In genomic region chr11:296976-297665, GRCh38 we compare ENCODE assay signal across 3 cellular contexts.
TF ChIP-seq lines count a peak whose summit lies in the region.

No MANE protein-coding gene starts in this region.

TF ChIP-seq in A549, 52 proteins besides CTCF, POLR2A, EP300 and RAD21 (continues in another document):
- no peak for TF ChIP-seq EHF (CRISPR knock-in tag; IDR thresholded peaks at IDR 0.05)
- TF ChIP-seq BHLHE40 (IDR thresholded peaks at IDR 0.05; ENCODE audit: low read depth, low read length), result no peak
- TF ChIP-seq CHD2 (IDR thresholded peaks at IDR 0.05; ENCODE audit: low read length, partially characterized antibody), result no peak
- no peak for TF ChIP-seq MAFK (IDR thresholded peaks at IDR 0.05; ENCODE audit: partially characterized antibody)
- no peak for TF ChIP-seq HMGXB4 (CRISPR knock-in tag; IDR thresholded peaks at IDR 0.05; ENCODE audit: borderline replicate concordance)
- TF ChIP-seq CEBPB (IDR thresholded peaks at IDR 0.05), result no peak
- no peak for TF ChIP-seq TP53 (CRISPR knock-in tag; IDR thresholded peaks at IDR 0.05)
- TF ChIP-seq USF2 (IDR thresholded peaks at IDR 0.05), result no peak
- no peak for TF ChIP-seq EHMT2 (IDR thresholded peaks at IDR 0.05; ENCODE audit: low read depth)
- TF ChIP-seq RFX5 (IDR thresholded peaks at IDR 0.05), result no peak
- TF ChIP-seq NFE2L2 (conservative IDR thresholded peaks at IDR 0.05; ENCODE audit: low read length), result no peak
- no peak for TF ChIP-seq POLR2AphosphoS2 (conservative IDR thresholded peaks at IDR 0.05; ENCODE audit: low read length)
- TF ChIP-seq REST (IDR thresholded peaks at IDR 0.05), result no peak

TF ChIP-seq in HCT116, 20 proteins besides CTCF, POLR2A, EP300 and RAD21:
- TF ChIP-seq MAX (IDR thresholded peaks at IDR 0.05) (no peak), POLR2AphosphoS5 (IDR thresholded peaks at IDR 0.05; ENCODE audit: low read depth, low read length) (no peak), CBX3 (IDR thresholded peaks at IDR 0.05; ENCODE audit: low read depth) (no peak), CEBPB (IDR thresholded peaks at IDR 0.05; ENCODE audit: low read depth) (no peak)

TF ChIP-seq in GM12878, 131 proteins besides CTCF, POLR2A, EP300 and RAD21:
- TF ChIP-seq IRF4 (IDR thresholded peaks at IDR 0.05; ENCODE audit: low read depth, low read length), result no peak
- no peak for TF ChIP-seq ZNF207 (IDR thresholded peaks at IDR 0.05; ENCODE audit: borderline replicate concordance)
- no peak for TF ChIP-seq MEF2B (IDR thresholded peaks at IDR 0.05; ENCODE audit: partially characterized antibody, poor library complexity, severe bottlenecking)
- no peak for TF ChIP-seq BMI1 (IDR thresholded peaks at IDR 0.05; ENCODE audit: borderline replicate concordance)
- no peak for TF ChIP-seq PKNOX1 (IDR thresholded peaks at IDR 0.05)
- TF ChIP-seq CUX1 (IDR thresholded peaks at IDR 0.05; ENCODE audit: insufficient replicate concordance, low read depth, low read length), result no peak
- TF ChIP-seq TCF7 (IDR thresholded peaks at IDR 0.05; ENCODE audit: borderline replicate concordance), result no peak
- no peak for TF ChIP-seq ZBTB33 (IDR thresholded peaks at IDR 0.05)
- no peak for TF ChIP-seq CREM (IDR thresholded peaks at IDR 0.05; ENCODE audit: low read depth)
- TF ChIP-seq HCFC1 (IDR thresholded peaks at IDR 0.05; ENCODE audit: low read length), result no peak
- TF ChIP-seq NKRF (conservative IDR thresholded peaks at IDR 0.05), result no peak
- TF ChIP-seq PRDM15 (CRISPR knock-in tag; IDR thresholded peaks at IDR 0.05), result no peak
- no peak for TF ChIP-seq CHD1 (IDR thresholded peaks at IDR 0.05; ENCODE audit: low read depth, low read length)
- TF ChIP-seq SMAD1 (IDR thresholded peaks at IDR 0.05; ENCODE audit: low read depth, partially characterized antibody), result no peak
- TF ChIP-seq POLR2AphosphoS2 (IDR thresholded peaks at IDR 0.05; ENCODE audit: low read depth, low read length), result no peak
- TF ChIP-seq JUND (IDR thresholded peaks at IDR 0.05; ENCODE audit: low read depth, low read length), result no peak
- TF ChIP-seq ZBED1 (IDR thresholded peaks at IDR 0.05; ENCODE audit: borderline replicate concordance), result no peak
